In genomic region chr9:136840877-136841645, GRCh38 we compare ENCODE assay signal across 1 cellular context.
TF ChIP-seq lines count a peak whose summit lies in the region.

No MANE protein-coding gene starts in this region.

TF ChIP-seq in HepG2, 621 proteins besides CTCF, POLR2A, EP300 and RAD21 (continues in another document):
- TF ChIP-seq DNMT3B (CRISPR knock-in tag; conservative IDR thresholded peaks at IDR 0.05) (no peak), ZFYVE20 (CRISPR knock-in tag; IDR thresholded peaks at IDR 0.05; ENCODE audit: borderline replicate concordance, low read depth) (no peak), MIXL1 (CRISPR knock-in tag; IDR thresholded peaks at IDR 0.05) (no peak), ATM (IDR thresholded peaks at IDR 0.05; ENCODE audit: borderline replicate concordance) (no peak), ZNF354B (CRISPR knock-in tag; IDR thresholded peaks at IDR 0.05) (no peak), BHLHE40 (IDR thresholded peaks at IDR 0.05; ENCODE audit: low read length) (no peak), PPARG (CRISPR knock-in tag; conservative IDR thresholded peaks at IDR 0.05) (no peak), ZGPAT (CRISPR knock-in tag; IDR thresholded peaks at IDR 0.05) (0 out of 2 replicates have a peak, but pooled peaks have one; percentile 23), KDM2A (CRISPR knock-in tag; IDR thresholded peaks at IDR 0.05; ENCODE audit: borderline replicate concordance, low read depth) (peak; percentile 76; the same call in 1 of the 2 replicates), HINFP (CRISPR knock-in tag; IDR thresholded peaks at IDR 0.05; ENCODE audit: low read depth) (0 out of 2 replicates have a peak, but pooled peaks have one; percentile 30), TEAD3 (CRISPR knock-in tag; optimal IDR thresholded peaks at IDR 0.05; ENCODE audit: borderline replicate concordance) (peak; percentile 78), YEATS4 (CRISPR knock-in tag; IDR thresholded peaks at IDR 0.05; ENCODE audit: borderline replicate concordance) (no peak), GZF1 (CRISPR knock-in tag; IDR thresholded peaks at IDR 0.05) (no peak), HOXD1 (CRISPR knock-in tag; IDR thresholded peaks at IDR 0.05) (0 out of 2 replicates have a peak, but pooled peaks have one; percentile 17), ZEB1 (IDR thresholded peaks at IDR 0.05; ENCODE audit: insufficient replicate concordance, low read depth) (no peak), KDM6A (CRISPR knock-in tag; IDR thresholded peaks at IDR 0.05; ENCODE audit: low read depth) (no peak), ZNF101 (CRISPR knock-in tag; IDR thresholded peaks at IDR 0.05; ENCODE audit: borderline replicate concordance, low read depth) (no peak), ZNF557 (CRISPR knock-in tag; IDR thresholded peaks at IDR 0.05) (no peak), ZNF180 (CRISPR knock-in tag; IDR thresholded peaks at IDR 0.05; ENCODE audit: borderline replicate concordance, low read depth) (no peak), RARG (CRISPR knock-in tag; IDR thresholded peaks at IDR 0.05; ENCODE audit: low read depth) (no peak), TMF1 (CRISPR knock-in tag; IDR thresholded peaks at IDR 0.05; ENCODE audit: low read depth) (no peak), BCL6 (CRISPR knock-in tag; IDR thresholded peaks at IDR 0.05) (no peak), KIAA2018 (CRISPR knock-in tag; IDR thresholded peaks at IDR 0.05; ENCODE audit: borderline replicate concordance) (no peak), FOXP1 (IDR thresholded peaks at IDR 0.05) (no peak), FOXP1 (CRISPR knock-in tag; IDR thresholded peaks at IDR 0.05) (no peak), ETV6 (CRISPR knock-in tag; conservative IDR thresholded peaks at IDR 0.05) (no peak), SMAD3 (CRISPR knock-in tag; IDR thresholded peaks at IDR 0.05) (no peak), ZBTB49 (CRISPR knock-in tag; IDR thresholded peaks at IDR 0.05; ENCODE audit: borderline replicate concordance) (no peak), ZNF713 (CRISPR knock-in tag; IDR thresholded peaks at IDR 0.05) (no peak), ZNF501 (CRISPR knock-in tag; IDR thresholded peaks at IDR 0.05) (no peak; the same call in 1 of the 2 replicates), TOPORS (CRISPR knock-in tag; IDR thresholded peaks at IDR 0.05) (peak; percentile 83; the same call in 1 of the 2 replicates), REPIN1 (CRISPR knock-in tag; IDR thresholded peaks at IDR 0.05; ENCODE audit: borderline replicate concordance, low read depth) (0 out of 2 replicates have a peak, but pooled peaks have one; percentile 43), WIZ (CRISPR knock-in tag; IDR thresholded peaks at IDR 0.05) (no peak), SNAPC2 (CRISPR knock-in tag; IDR thresholded peaks at IDR 0.05) (no peak), TAF1 (CRISPR knock-in tag; IDR thresholded peaks at IDR 0.05) (no peak), ZNF883 (CRISPR knock-in tag; IDR thresholded peaks at IDR 0.05; ENCODE audit: not compliant biosample characterization) (no peak), FOXK2 (IDR thresholded peaks at IDR 0.05) (no peak), KLF13 (CRISPR knock-in tag; IDR thresholded peaks at IDR 0.05) (no peak), TBP (CRISPR knock-in tag; IDR thresholded peaks at IDR 0.05) (no peak), ZBTB2 (CRISPR knock-in tag; IDR thresholded peaks at IDR 0.05; ENCODE audit: low read depth) (peak; percentile 44; the same call in 1 of the 2 replicates), SRY (CRISPR knock-in tag; IDR thresholded peaks at IDR 0.05) (no peak), ZNF660 (CRISPR knock-in tag; IDR thresholded peaks at IDR 0.05; ENCODE audit: borderline replicate concordance, low read depth) (no peak), SNAI1 (CRISPR knock-in tag; IDR thresholded peaks at IDR 0.05; ENCODE audit: borderline replicate concordance) (no peak), GRHL1 (CRISPR knock-in tag; conservative IDR thresholded peaks at IDR 0.05) (no peak), ZBTB8A (CRISPR knock-in tag; IDR thresholded peaks at IDR 0.05; ENCODE audit: borderline replicate concordance, low read depth) (peak; percentile 63; the same call in 1 of the 2 replicates), ZNF577 (CRISPR knock-in tag; IDR thresholded peaks at IDR 0.05; ENCODE audit: borderline replicate concordance, low read depth) (no peak), GLMP (CRISPR knock-in tag; IDR thresholded peaks at IDR 0.05; ENCODE audit: borderline replicate concordance) (no peak), ZSCAN9 (CRISPR knock-in tag; IDR thresholded peaks at IDR 0.05; ENCODE audit: borderline replicate concordance) (no peak), ZBTB44 (CRISPR knock-in tag; IDR thresholded peaks at IDR 0.05) (no peak)
